In the genomic region with DNA sequence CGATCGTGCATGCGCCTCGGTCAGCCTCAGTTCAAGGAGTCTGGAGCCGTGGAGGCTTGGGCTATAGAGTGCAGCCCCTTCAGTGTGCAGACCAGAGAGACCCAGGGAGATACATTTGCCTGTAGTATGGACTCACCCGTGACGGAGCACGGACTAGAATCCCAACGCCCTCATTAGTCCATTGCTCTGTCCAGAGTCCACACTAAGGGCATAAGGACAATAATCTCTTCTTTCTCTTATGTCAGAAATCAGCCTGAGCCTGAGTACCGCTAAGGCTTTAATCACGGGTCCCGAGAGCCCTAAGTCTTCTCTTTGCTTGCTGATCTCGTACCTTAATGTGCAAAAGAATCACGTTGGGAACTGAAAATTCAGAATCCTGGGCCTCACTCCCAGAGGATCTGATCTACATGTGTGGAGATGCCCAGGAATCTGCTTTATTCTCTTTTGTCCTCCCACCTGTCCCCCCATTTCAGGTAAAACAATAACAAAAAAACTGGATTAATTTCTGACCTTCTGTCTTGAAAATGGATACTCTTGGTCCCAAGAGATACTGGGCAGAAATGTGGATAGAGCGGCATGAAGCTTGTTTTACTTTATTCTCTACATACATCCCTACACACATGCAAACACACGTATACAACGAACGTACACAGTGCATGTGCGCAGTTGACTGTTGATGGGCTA, we compare ENCODE assay signal across 8 cellular contexts. TPM values are rescaled to one million over a fixed set of nuclear protein-coding genes. Genes with fewer than 3 reads are reported as not detected.
DNase-seq lines count a peak whose midpoint lies in the region; ATAC-seq, FAIRE-seq and TF ChIP-seq lines count a peak whose summit lies in the region.

No MANE protein-coding gene starts in this region.

- H3K27me3 ChIP-seq in PC-3 (ENCODE audit: low read length) (no peaks in the 10 kb centered on the region), H1 (replicated peaks in 1 of 4; ENCODE audit: control insufficient read depth in 3 of 4, extremely low read depth in 1 of 4, insufficient read depth in 3 of 4, low read length in 3 of 4) (no peaks in the 10 kb centered on the region), mucosa of stomach (ENCODE audit: control insufficient read depth, insufficient read depth, low read length) (no peaks in the 10 kb centered on the region)

- peak overlapping the region; percentile 47; the same call in 1 of the 2 replicates for H2BK5ac ChIP-seq in H1 (ENCODE audit: low read depth, low read length)

- H3K23ac ChIP-seq in H1 (ENCODE audit: insufficient read length) = no peak overlapping the region

- peaks cover 11% of the 10 kb centered on the region for H3K79me2 ChIP-seq in PC-3 (ENCODE audit: low read length)
- H3K79me2 ChIP-seq in H1 (ENCODE audit: control insufficient read depth in 1 of 2, insufficient read depth in 2 of 2, low read length in 2 of 2) = peaks cover 0 to 8% of the 10 kb centered on the region in 2 experiments; a peak in 2 of 4 replicates

- peaks cover 2% of the 10 kb centered on the region; the same call in 1 of the 2 replicates for H3K23me2 ChIP-seq in H1 (ENCODE audit: low read depth, low read length)

- H3K4me2 ChIP-seq in PC-3 (ENCODE audit: low read length) = peak overlapping the region; percentile 85
- H3K4me2 ChIP-seq in H1 (ENCODE audit: insufficient read depth in 1 of 2, low read depth in 2 of 2, low read length in 2 of 2) = peak overlapping the region; percentile 72 to 95

- intact Hi-C loops in PC-3 (cut with micrococcal nuclease) = loop anchor here (2.0 to 5.0 kb wide), 2 partner anchors 50 to 122 kb away; a partner anchor contains a TSS

- TSS peak; percentile 53 for BruUV-seq in PC-3 (replicated peaks; lab: Mats Ljungman, UMichigan)

- H3K14ac ChIP-seq in H1 (ENCODE audit: insufficient read length) = no peak overlapping the region

- H3K9me3 ChIP-seq in PC-3 (ENCODE audit: low read length) (no peaks in the 10 kb centered on the region), H1 (ENCODE audit: insufficient read depth in 2 of 2, low read depth in 1 of 2, low read length in 1 of 2) (no peaks in the 10 kb centered on the region), mucosa of stomach (ENCODE audit: control insufficient read depth, low read length) (no peaks in the 10 kb centered on the region)

- H3K27ac ChIP-seq in PC-3 (ENCODE audit: low read length) (peak overlapping the region; percentile 91), H1 (ENCODE audit: low read depth, low read length) (peak overlapping the region; percentile 96; the same call in 1 of the 2 replicates)

- CTCF ChIA-PET in PC-3 (lab: Charles Lee) = interaction anchor here (0.7 kb wide), 2 partner anchors 55 to 83 kb away, joined by 3 to 4 read pairs; no protein-coding TSS in a partner anchor
- CTCF ChIA-PET in H1 (lab: Charles Lee; ENCODE audit: partially characterized antibody) = interaction anchor here (0.5 to 1.2 kb wide), 6 partner anchors 12 to 1460 kb away, joined by 3 to 5 read pairs (median 4); no protein-coding TSS in a partner anchor

- H4K91ac ChIP-seq in H1 (replicated peaks; ENCODE audit: insufficient read length, low read length) = peak overlapping the region; percentile 68

- H3K4ac ChIP-seq in H1 (replicated peaks; ENCODE audit: insufficient read length, low read depth, low read length) = peak overlapping the region; percentile 4

- TF ChIP-seq RAD21 in H1 (IDR thresholded peaks at IDR 0.05 in 1 of 2, conservative IDR thresholded peaks at IDR 0.05 in 1 of 2; ENCODE audit: low read depth in 2 of 2, low read length in 2 of 2) = no peak

- H2AK5ac ChIP-seq in H1 (ENCODE audit: low read depth, low read length) = no peak overlapping the region

- no peaks in the 10 kb centered on the region for H3K79me1 ChIP-seq in H1 (ENCODE audit: low read depth, low read length)

- 28% methylated on average over 19 of the region's 19 CpGs; no CpG with 5 or more reads in 1 of the 2 experiments for WGBS in H1 (ENCODE audit: extremely low coverage in 1 of 2, insufficient coverage in 1 of 2, insufficient read length in 1 of 2, insufficient replicate concordance in 2 of 2, low coverage in 1 of 2, low lambda C conversion rate in 2 of 2, missing lambda C conversion rate in 1 of 2), 2 experiments

- H3K9me3 Mint-ChIP-seq in activated naive CD4-positive, alpha-beta T cell treated with anti-CD3 and anti-CD28 coated beads, Interleukin-2, amount 50 U/mL, for 24 hours = no peaks in the 10 kb centered on the region

- peak overlapping the region; percentile 65 for H2AFZ ChIP-seq in PC-3 (ENCODE audit: low read length)
- no peak overlapping the region for H2AFZ ChIP-seq in H1 (ENCODE audit: low read length)

- no peak for FAIRE-seq in H1 (lab: Jason Lieb, UNC)

- POLR2A ChIA-PET in PC-3 (lab: Charles Lee; ENCODE audit: unreplicated experiment) = no interaction called here
- POLR2A ChIA-PET in H1 (lab: Charles Lee; ENCODE audit: partially characterized antibody) = interaction anchor here (0.6 to 2.0 kb wide), 7 partner anchors 13 to 128 kb away, joined by 3 to 6 read pairs (median 4); no protein-coding TSS in a partner anchor

- peak overlapping the region; percentile 93; the same call in 1 of the 2 replicates for H4K8ac ChIP-seq in H1 (ENCODE audit: extremely low read depth, insufficient read depth, low read length)

- peaks cover 18% of the 10 kb centered on the region for H3K4me1 Mint-ChIP-seq in activated naive CD4-positive, alpha-beta T cell treated with anti-CD3 and anti-CD28 coated beads, Interleukin-2, amount 50 U/mL, for 24 hours

- no peak overlapping the region for H2BK15ac ChIP-seq in H1 (ENCODE audit: low read length)

- H2BK20ac ChIP-seq in H1 (ENCODE audit: low read length) = no peak overlapping the region

- no peaks in the 10 kb centered on the region for H3K27me3 Mint-ChIP-seq in activated naive CD4-positive, alpha-beta T cell treated with anti-CD3 and anti-CD28 coated beads, Interleukin-2, amount 50 U/mL, for 24 hours

- peak overlapping the region; percentile 86 for H3K18ac ChIP-seq in H1 (ENCODE audit: extremely low read depth, low read length)

- H3K4me1 ChIP-seq in PC-3 (ENCODE audit: insufficient read depth, low read length) (peaks cover 32% of the 10 kb centered on the region), H1 (replicated peaks in 1 of 4; ENCODE audit: control insufficient read depth in 3 of 4, insufficient read depth in 4 of 4, low read length in 3 of 4) (peaks cover 0 to 10% (median 2%) of the 10 kb centered on the region in 4 experiments; a peak in 4 of 7 replicates), mucosa of stomach (ENCODE audit: control insufficient read depth, insufficient read depth, low read length) (peaks cover 10% of the 10 kb centered on the region)

- no peak overlapping the region for H2BK120ac ChIP-seq in H1 (replicated peaks; ENCODE audit: low read depth, low read length)

- peak overlapping the region; percentile 46 for H4K5ac ChIP-seq in H1 (ENCODE audit: insufficient read length, low read depth, low read length)

- ATAC-seq in HG02885 (IDR thresholded peaks at IDR 0.05; ENCODE audit: poor library complexity, unreplicated experiment) (peak; percentile 33), PC-3 (peak; percentile 42)

- no peaks in the 10 kb centered on the region for H3K36me3 Mint-ChIP-seq in activated naive CD4-positive, alpha-beta T cell treated with anti-CD3 and anti-CD28 coated beads, Interleukin-2, amount 50 U/mL, for 24 hours

- no peak for TF ChIP-seq EP300 in H1 (IDR thresholded peaks at IDR 0.05; ENCODE audit: borderline replicate concordance in 1 of 2, low read depth in 2 of 2, low read length in 2 of 2)

- H3F3A ChIP-seq in PC-3 (ENCODE audit: low read length, unreplicated experiment) = no peaks in the 10 kb centered on the region

- peak overlapping the region; percentile 91 for H3K9ac ChIP-seq in PC-3 (ENCODE audit: low read length)
- peak overlapping the region; percentile 57 to 95 (median 88); a peak in 6 of 7 replicates for H3K9ac ChIP-seq in H1 (replicated peaks in 1 of 4; ENCODE audit: extremely low read depth in 1 of 4, low read depth in 3 of 4, low read length in 3 of 4)
- H3K9ac ChIP-seq in mucosa of stomach (ENCODE audit: low read length) = peak overlapping the region; percentile 74

- no peak for TF ChIP-seq POLR2A in H1 (IDR thresholded peaks at IDR 0.05; ENCODE audit: control extremely low read depth in 1 of 2, low read depth in 2 of 2, low read length in 2 of 2)

- H4K20me1 ChIP-seq in PC-3 (ENCODE audit: low read length) (no peaks in the 10 kb centered on the region), H1 (replicated peaks in 1 of 2; ENCODE audit: control insufficient read depth in 1 of 2, insufficient read depth in 2 of 2, low read length in 2 of 2) (peaks cover 0 to 2% of the 10 kb centered on the region in 2 experiments)

- H3K4me3 ChIP-seq in PC-3 (ENCODE audit: low read length) (peak overlapping the region; percentile 88), H1 (ENCODE audit: extremely low read depth in 1 of 4, insufficient read depth in 2 of 4, low read depth in 3 of 4, low read length in 4 of 4) (peak overlapping the region; percentile 83 to 97 (median 84)), mucosa of stomach (ENCODE audit: low read length) (peak overlapping the region; percentile 60)

- H3K36me3 ChIP-seq in PC-3 (ENCODE audit: low read depth, low read length) (peaks cover 3% of the 10 kb centered on the region; the same call in 1 of the 2 replicates), H1 (ENCODE audit: control insufficient read depth in 2 of 4, insufficient read depth in 4 of 4, low read length in 3 of 4) (no peaks in the 10 kb centered on the region; a peak in 1 of 8 replicates), mucosa of stomach (ENCODE audit: control insufficient read depth, insufficient read depth, low read length) (peaks cover 5% of the 10 kb centered on the region)

- H2BK12ac ChIP-seq in H1 (ENCODE audit: low read depth, low read length) = no peak overlapping the region

- no peaks in the 10 kb centered on the region for H3K9me2 ChIP-seq in PC-3 (replicated peaks; ENCODE audit: low read length)

- no peak overlapping the region for H3K56ac ChIP-seq in H1 (replicated peaks; ENCODE audit: insufficient read length, low read depth, low read length)

- peak overlapping the region; percentile 25 for H3K27ac Mint-ChIP-seq in activated naive CD4-positive, alpha-beta T cell treated with anti-CD3 and anti-CD28 coated beads, Interleukin-2, amount 50 U/mL, for 24 hours

- TF ChIP-seq CTCF in PC-3 (conservative IDR thresholded peaks at IDR 0.05; ENCODE audit: low read depth, low read length) (no peak), H1 (IDR thresholded peaks at IDR 0.05; ENCODE audit: control extremely low read depth in 1 of 3, insufficient read depth in 1 of 3, low read depth in 1 of 3, low read length in 3 of 3) (no peak)

- peak overlapping the region; percentile 89 for H3K4me3 Mint-ChIP-seq in activated naive CD4-positive, alpha-beta T cell treated with anti-CD3 and anti-CD28 coated beads, Interleukin-2, amount 50 U/mL, for 24 hours

- no peak for DNase-seq in activated naive CD4-positive, alpha-beta T cell treated with anti-CD3 and anti-CD28 coated beads, Interleukin-2, amount 50 U/mL, for 16 hours
- DNase-seq in PC-3 (peak; percentile 35), H1 (ENCODE audit: low read depth in 1 of 2, low spot score in 2 of 2) (no peak), putamen (ENCODE audit: low spot score) (no peak), globus pallidus (ENCODE audit: low spot score) (no peak)

RNA-seq across cellular contexts. Expression of a gene that starts 0.7 kb away (rescaled TPM):
- 15.7 and 15.8 TPM in 2 replicates for total RNA-seq in PC-3 (2014; rRNA removed)
- total RNA-seq in H1 (2021; fragmentation: NEBNext Ultra II Directional; extraction: Animal tissue kit (Norgen Biotek cat#: 25700)) = 36.4 and 36.6 TPM in 2 replicates
- 21.8 and 24.4 TPM in 2 replicates for polyA plus RNA-seq in H1 (2011; rRNA removed)
- polyA plus RNA-seq in H1 (2011; cell fraction: cytosol; rRNA removed) = 30.2 TPM
- 25.8 TPM for polyA plus RNA-seq in H1 (2011; cell fraction: nucleus; rRNA removed)
- polyA plus RNA-seq in H1 (2012, experiment 1 of 2) = 38.7 to 44.5 TPM (median 39.5 TPM) in 4 replicates
- 19.9 TPM for polyA plus RNA-seq in H1 (2012, experiment 2 of 2)
- 38.8 TPM for polyA plus RNA-seq in H1 (2013, experiment 1 of 2)
- 35.0 TPM for polyA plus RNA-seq in H1 (2013, experiment 2 of 2)
- polyA minus RNA-seq in H1 (2011; rRNA and poly(A)+ RNA removed) = 17.2 and 21.9 TPM in 2 replicates
- 14.6 TPM for polyA minus RNA-seq in H1 (2011; cell fraction: cytosol; rRNA and poly(A)+ RNA removed)
- polyA minus RNA-seq in H1 (2011; cell fraction: nucleus; rRNA and poly(A)+ RNA removed) = 29.6 TPM

RNA-seq across cellular contexts. Expression of a gene that starts 38.2 kb away (rescaled TPM):
- total RNA-seq in PC-3 (2014; rRNA removed) = 66.8 and 70.2 TPM in 2 replicates
- 330 and 349 TPM in 2 replicates for total RNA-seq in H1 (2021; fragmentation: NEBNext Ultra II Directional; extraction: Animal tissue kit (Norgen Biotek cat#: 25700))
- 315 and 408 TPM in 2 replicates for polyA plus RNA-seq in H1 (2011; rRNA removed)
- polyA plus RNA-seq in H1 (2011; cell fraction: cytosol; rRNA removed) = 319 TPM
- 327 TPM for polyA plus RNA-seq in H1 (2011; cell fraction: nucleus; rRNA removed)
- 269 to 376 TPM (median 351 TPM) in 4 replicates for polyA plus RNA-seq in H1 (2012, experiment 1 of 2)
- 288 TPM for polyA plus RNA-seq in H1 (2012, experiment 2 of 2)
- polyA plus RNA-seq in H1 (2013, experiment 1 of 2) = 294 TPM
- polyA plus RNA-seq in H1 (2013, experiment 2 of 2) = 283 TPM
- 135 and 152 TPM in 2 replicates for polyA minus RNA-seq in H1 (2011; rRNA and poly(A)+ RNA removed)
- polyA minus RNA-seq in H1 (2011; cell fraction: cytosol; rRNA and poly(A)+ RNA removed) = 270 TPM
- polyA minus RNA-seq in H1 (2011; cell fraction: nucleus; rRNA and poly(A)+ RNA removed) = 83.7 TPM

RNA-seq across cellular contexts. Expression of a gene that starts 50.9 kb away (rescaled TPM):
- 14.5 and 17.7 TPM in 2 replicates for total RNA-seq in PC-3 (2014; rRNA removed)
- 20.7 and 22.9 TPM in 2 replicates for total RNA-seq in H1 (2021; fragmentation: NEBNext Ultra II Directional; extraction: Animal tissue kit (Norgen Biotek cat#: 25700))
- polyA plus RNA-seq in H1 (2011; rRNA removed) = 5.5 and 5.9 TPM in 2 replicates
- polyA plus RNA-seq in H1 (2011; cell fraction: cytosol; rRNA removed) = 9.7 TPM
- 8.1 TPM for polyA plus RNA-seq in H1 (2011; cell fraction: nucleus; rRNA removed)
- 9.6 to 15.1 TPM (median 12.2 TPM) in 4 replicates for polyA plus RNA-seq in H1 (2012, experiment 1 of 2)
- polyA plus RNA-seq in H1 (2012, experiment 2 of 2) = 1.5 TPM
- 11.9 TPM for polyA plus RNA-seq in H1 (2013, experiment 1 of 2)
- 12.2 TPM for polyA plus RNA-seq in H1 (2013, experiment 2 of 2)
- polyA minus RNA-seq in H1 (2011; rRNA and poly(A)+ RNA removed) = 12.2 and 18.1 TPM in 2 replicates
- 6.1 TPM for polyA minus RNA-seq in H1 (2011; cell fraction: cytosol; rRNA and poly(A)+ RNA removed)
- polyA minus RNA-seq in H1 (2011; cell fraction: nucleus; rRNA and poly(A)+ RNA removed) = 6.8 TPM
